ENCODE assay signal across 8 cellular contexts in the genomic region with DNA sequence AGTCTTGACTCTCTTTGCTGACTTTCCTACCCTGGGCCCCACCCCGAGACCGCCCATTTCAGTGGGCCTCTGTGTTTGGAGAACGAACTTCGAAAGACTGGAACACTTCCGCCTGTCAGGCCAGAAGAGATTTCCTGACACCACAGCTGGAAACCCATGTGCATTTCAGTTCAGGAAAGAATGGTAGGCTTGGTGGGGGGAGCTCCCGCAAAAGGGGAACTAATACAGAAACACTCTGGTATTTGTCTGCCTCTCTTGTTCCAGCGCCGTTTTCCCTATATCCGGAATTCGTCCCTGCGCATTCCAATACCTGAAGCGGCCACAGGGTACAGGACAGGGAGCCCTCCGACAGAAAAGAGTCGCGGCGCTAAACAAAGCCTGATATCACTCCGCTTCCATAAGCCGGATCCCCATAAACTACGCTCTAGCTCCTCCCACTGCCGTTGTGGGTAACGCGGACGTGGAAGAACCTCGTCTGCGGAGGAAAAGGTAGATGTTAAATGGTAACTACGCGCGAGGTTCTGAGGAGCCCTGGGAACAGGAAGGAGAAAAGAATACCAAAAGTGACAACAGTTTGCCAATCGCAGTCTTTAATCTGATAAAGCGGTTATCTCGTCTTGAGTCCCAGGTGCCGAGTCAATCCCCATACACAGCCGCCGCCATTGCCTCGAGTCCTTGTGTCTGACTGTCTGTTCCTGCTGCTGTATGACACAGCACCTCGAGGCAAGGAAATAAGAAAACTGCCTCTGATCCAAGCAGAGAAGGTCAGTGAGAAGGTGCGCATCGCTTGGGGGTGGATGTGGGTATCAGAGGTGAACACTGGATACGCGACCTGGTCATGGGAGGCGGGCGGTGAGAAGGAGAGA. TPM values are rescaled to one million over a fixed set of nuclear protein-coding genes. Genes with fewer than 3 reads are reported as not detected.
DNase-seq lines count a peak whose midpoint lies in the region; ATAC-seq and TF ChIP-seq lines count a peak whose summit lies in the region.

A gene (plus strand): TSS at position 432 of the 866 bp plus-strand sequence. CDS start 2,627 bp downstream, outside the sequence.

- no peaks in the 10 kb centered on the region for H3K9me3 Mint-ChIP-seq in dendritic cell treated with granulocyte-macrophage colony-stimulating factor and Interleukin-4, amounts not matched to agents 40 ng/mL and 50 ng/mL, for 4 days

- peaks cover 3% of the 10 kb centered on the region for H3K27me3 Mint-ChIP-seq in dendritic cell treated with granulocyte-macrophage colony-stimulating factor and Interleukin-4, amounts not matched to agents 40 ng/mL and 50 ng/mL, for 4 days

- H3K27ac Mint-ChIP-seq in dendritic cell treated with granulocyte-macrophage colony-stimulating factor and Interleukin-4, amounts not matched to agents 40 ng/mL and 50 ng/mL, for 4 days, result peak within 1 kb of the TSS; percentile 98

- peak within 1 kb of the TSS; percentile 100 for H3K4me3 Mint-ChIP-seq in dendritic cell treated with granulocyte-macrophage colony-stimulating factor and Interleukin-4, amounts not matched to agents 40 ng/mL and 50 ng/mL, for 4 days

- intact Hi-C loops in dendritic cell treated with granulocyte-macrophage colony-stimulating factor and Interleukin-4, amounts not matched to agents 40 ng/mL and 50 ng/mL, for 4 days (cut with micrococcal nuclease), result no loop called here

- DNase-seq in AG10803 (ENCODE audit: low read depth), result peak; percentile 86
- peak; percentile 86 for DNase-seq in NCI-H460 (ENCODE audit: extremely low read depth, low read depth)
- peak; percentile 74 for DNase-seq in activated CD4-positive, alpha-beta T cell treated with anti-CD3 and anti-CD28 coated beads for 48 hours
- DNase-seq in left lobe of liver (ENCODE audit: low spot score), result peak; percentile 74
- DNase-seq in stimulated activated CD4-positive, alpha-beta T cell treated with anti-CD3 and anti-CD28 coated beads, Interleukin-1b, Interleukin-23, amount 100 ng/mL, for 48 hours, result peak; percentile 75

- H3K4me3 ChIP-seq in AG10803 (ENCODE audit: low read length), result peak within 1 kb of the TSS; percentile 83

- H3K4me1 Mint-ChIP-seq in dendritic cell treated with granulocyte-macrophage colony-stimulating factor and Interleukin-4, amounts not matched to agents 40 ng/mL and 50 ng/mL, for 4 days (ENCODE audit: low read depth), result peaks cover 28% of the 10 kb centered on the region

- peaks cover 32% of the 10 kb centered on the region for H3K36me3 Mint-ChIP-seq in dendritic cell treated with granulocyte-macrophage colony-stimulating factor and Interleukin-4, amounts not matched to agents 40 ng/mL and 50 ng/mL, for 4 days (ENCODE audit: low read depth)

- peak; percentile 81 for ATAC-seq in GM19035 (IDR thresholded peaks at IDR 0.05; ENCODE audit: unreplicated experiment)
- ATAC-seq in HG03354 (IDR thresholded peaks at IDR 0.05; ENCODE audit: poor library complexity, severe bottlenecking, unreplicated experiment), result peak; percentile 87
- peak; percentile 96 for ATAC-seq in left lobe of liver

- peak; percentile 7; the same call in 1 of the 2 replicates for TF ChIP-seq CTCF in AG10803 (conservative IDR thresholded peaks at IDR 0.05; ENCODE audit: low read length)

RNA-seq across cellular contexts. Expression of the gene that starts here (rescaled TPM):
- total RNA-seq in NCI-H460 (2014; rRNA removed; shearing (Covaris generic)), result 35.0 and 40.5 TPM in 2 replicates
- 21.2 and 34.0 TPM in 2 replicates for polyA plus RNA-seq in NCI-H460 (2014; cell fraction: nucleus; rRNA removed)
- 4.7 TPM for total RNA-seq in left lobe of liver

Comparison
In these comparisons a context has a peak if more than half of its experiments do, and no peak if none do; other contexts are left out.
1. Peak in every context shown above with its lines: DNase-seq, ATAC-seq and H3K4me3 ChIP-seq.